Comparison of ENCODE assay signal across 14 cellular contexts in the genomic region with DNA sequence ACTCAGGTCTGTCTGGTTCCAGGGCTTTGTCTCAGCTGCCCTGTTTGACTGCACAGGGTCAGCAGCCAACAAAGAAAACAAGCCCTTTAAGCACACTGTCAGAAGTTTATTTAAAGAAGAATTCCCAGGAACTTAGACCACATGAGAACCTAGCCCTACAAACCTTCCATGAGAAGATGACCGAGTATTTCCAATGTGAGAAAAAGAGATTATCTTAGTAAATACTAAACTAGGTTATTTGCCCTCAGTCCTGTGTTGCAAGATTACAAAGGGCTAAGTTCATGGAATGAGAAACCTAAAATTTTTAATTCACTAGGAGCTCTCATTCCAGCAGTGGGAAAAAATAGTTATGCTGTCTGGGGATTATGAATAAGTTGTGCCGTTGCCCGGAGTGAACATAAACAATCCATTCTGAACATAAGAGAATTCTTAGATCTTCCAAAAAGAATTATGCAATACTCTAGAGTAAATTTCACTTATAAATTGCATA. TPM values are rescaled to one million over a fixed set of nuclear protein-coding genes. Genes with fewer than 3 reads are reported as not detected.
A peak's percentile ranks its signal among the peaks of the same experiment; 100 is the strongest.
DNase-seq lines count a peak whose midpoint lies in the region; ATAC-seq and TF ChIP-seq lines count a peak whose summit lies in the region.
"Had no signal": no experiment of that assay in that cellular context is flagged by ENCODE, and none has a peak within 500 bp of the region (broad histone marks: within the 10 kb centered on the region; RNA-seq: fewer than 3 reads in every experiment).

No MANE protein-coding gene starts in this region.

- WGBS in gastroesophageal sphincter (ENCODE audit: low coverage in 1 of 2), 2 donors, result 3 to 6% methylated on average over 3 of the region's 3 CpGs
- 63 to 76% (median 69%) methylated on average over 3 of the region's 3 CpGs for WGBS in adrenal gland, 4 donors

- intact Hi-C loops in adrenal gland (cut with DNase I), result loop anchor here in 1 of 2 donors (10.0 kb wide), 1 partner anchor 401 kb away; no protein-coding TSS in a partner anchor

- H3K36me3 ChIP-seq in gastroesophageal sphincter, result peaks cover 0 to 13% of the 10 kb centered on the region in 2 donors
- H3K36me3 ChIP-seq in adrenal gland (replicated peaks in 1 of 2), result no peaks in the 10 kb centered on the region

- H3K4me1 ChIP-seq in gastroesophageal sphincter (peaks cover 11 to 32% (median 20%) of the 10 kb centered on the region in 3 donors), adrenal gland (replicated peaks in 1 of 2) (peaks cover 0 to 4% of the 10 kb centered on the region in 2 donors)
- H3K4me1 ChIP-seq: lower lobe of right lung had no signal

- ATAC-seq in gastroesophageal sphincter (peak; percentile 62), GM19351 (IDR thresholded peaks at IDR 0.05; ENCODE audit: unreplicated experiment) (no peak)
- ATAC-seq: lower lobe of right lung had no signal

- TF ChIP-seq CTCF in gastroesophageal sphincter (IDR thresholded peaks at IDR 0.05) (no peak), adrenal gland (IDR thresholded peaks at IDR 0.05) (no peak)

- H3K27me3 ChIP-seq in gastroesophageal sphincter (no peaks in the 10 kb centered on the region), adrenal gland (no peaks in the 10 kb centered on the region)

- no peak overlapping the region for H3K4me3 ChIP-seq in gastroesophageal sphincter
- H3K4me3 ChIP-seq in adrenal gland, result no peak overlapping the region
- H3K4me3 ChIP-seq: lower lobe of right lung, SK-N-MC had no signal

- TF ChIP-seq POLR2A in gastroesophageal sphincter (IDR thresholded peaks at IDR 0.05) (no peak), adrenal gland (IDR thresholded peaks at IDR 0.05) (no peak)

- no peaks in the 10 kb centered on the region for H3K9me3 ChIP-seq in gastroesophageal sphincter
- H3K9me3 ChIP-seq in adrenal gland (replicated peaks in 1 of 3), result no peaks in the 10 kb centered on the region
- H3K9me3 ChIP-seq: lower lobe of right lung had no signal

- TF ChIP-seq EP300 in gastroesophageal sphincter (IDR thresholded peaks at IDR 0.05), result no peak

- peak overlapping the region; percentile 74 to 79 (median 76) for H3K27ac ChIP-seq in gastroesophageal sphincter
- no peak overlapping the region for H3K27ac ChIP-seq in adrenal gland
- H3K27ac ChIP-seq: C4-2B, lower lobe of right lung, SK-N-MC had no signal

- DNase-seq in AG20443 (ENCODE audit: low spot score) (peak; percentile 37), astrocyte of the hippocampus (ENCODE audit: low read depth, low spot score) (peak; percentile 40), renal cortical epithelial cell (ENCODE audit: low read depth) (peak; percentile 41), NCI-H1417 treated with DMSO at 0.1 percent for 48 hours (lab: John Stamatoyannopoulos, UW) (no peak), adrenal gland (no peak)
- no peak for DNase-seq in activated CD8-positive, alpha-beta memory T cell treated with anti-CD3 and anti-CD28 coated beads, Interleukin-2, amount 50 U/mL, for 48 hours
- DNase-seq: lower lobe of right lung; NCI-H2107; nucleus accumbens; stimulated activated CD4-positive, alpha-beta T cell treated with anti-CD3 and anti-CD28 coated beads, Interleukin-2, amount 100 ng/mL, for 24 hours had no signal

RNA-seq across cellular contexts. Expression of a gene that starts 46.7 kb away (rescaled TPM):
- total RNA-seq in gastroesophageal sphincter (10 to 100 TPM; 19.4 to 31.0 (median 24.5) TPM), renal cortical epithelial cell (36.2 and 44.3 TPM in 2 replicates), adrenal gland (10 to 100 TPM in 7 of 8 donors, 1 to 10 TPM in 1; 7.4 to 22.2 (median 18.8) TPM)
- polyA plus RNA-seq in adrenal gland, result 10 to 100 TPM in 1 of 3 donors, 1 to 10 TPM in 2; 6.2 to 29.4 (median 7.1) TPM

Comparison
In these comparisons a context has a peak if more than half of its experiments do, and no peak if none do; other contexts are left out.
1. DNase-seq: peak in AG20443 (single experiment), astrocyte of the hippocampus (single experiment) and renal cortical epithelial cell (single experiment); none in NCI-H1417 treated with DMSO at 0.1 percent for 48 hours (single experiment), activated CD8-positive, alpha-beta memory T cell treated with anti-CD3 and anti-CD28 coated beads, Interleukin-2, amount 50 U/mL, for 48 hours (single experiment) and adrenal gland (0 of 7).
2. H3K27ac ChIP-seq: peak in gastroesophageal sphincter (4 of 4); none in adrenal gland (0 of 5).